Comparison of ENCODE assay signal across 24 cellular contexts in the genomic region with DNA sequence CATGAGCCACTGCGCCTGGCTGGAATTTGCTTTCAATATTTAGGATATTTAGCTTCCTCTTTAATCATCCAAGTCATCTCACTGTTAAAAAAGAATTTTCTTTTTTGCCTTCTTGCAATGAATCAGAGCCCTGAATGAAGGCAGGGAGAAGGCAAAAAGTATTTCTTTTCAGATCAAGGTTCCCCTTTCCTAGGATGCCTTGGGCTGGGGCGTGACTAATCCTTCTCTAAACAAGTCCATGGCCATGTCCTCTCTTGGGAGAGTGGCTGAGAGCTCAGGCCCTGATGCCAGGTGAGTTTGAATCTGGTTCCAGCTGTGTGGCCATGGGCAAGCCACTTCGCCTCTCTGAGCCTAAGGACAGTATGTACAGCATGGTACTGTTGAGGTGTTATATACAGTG.
DNase-seq lines count a peak whose midpoint lies in the region; ATAC-seq and TF ChIP-seq lines count a peak whose summit lies in the region.
"Had no signal": no experiment of that assay in that cellular context is flagged by ENCODE, and none has a peak within 500 bp of the region (broad histone marks: within the 10 kb centered on the region; RNA-seq: fewer than 3 reads in every experiment).

No MANE protein-coding gene starts in this region.

- CTCF ChIA-PET in MCF 10A (lab: Yijun Ruan, JAX): interaction anchor here (0.6 to 1.2 kb wide), 2 partner anchors 16 to 142 kb away, joined by 3 read pairs; no protein-coding TSS in a partner anchor

- no peak for ATAC-seq in lower lobe of right lung
- ATAC-seq in HG02885 (IDR thresholded peaks at IDR 0.05; ENCODE audit: poor library complexity, unreplicated experiment): no peak
- ATAC-seq: natural killer cell; stimulated activated naive CD8-positive, alpha-beta T cell treated with anti-CD3 and anti-CD28 coated beads, Interleukin-15, amount 100 ng/mL, for 72 hours; T-helper 17 cell had no signal

- intact Hi-C loops in MCF 10A (cut with micrococcal nuclease): loop anchor here (2.0 kb wide), 1 partner anchor 15 kb away; no protein-coding TSS in a partner anchor
- intact Hi-C loops in breast epithelium (cut with DNase I; ENCODE audit: low total_unique reads): no loop called here
- intact Hi-C loops in adrenal gland (cut with DNase I): no loop called here
- intact Hi-C loops in lower lobe of right lung (cut with DNase I): no loop called here
- intact Hi-C loops in stomach (cut with DNase I; ENCODE audit: low total_unique reads): no loop called here

- TF ChIP-seq CTCF in MCF 10A (IDR thresholded peaks at IDR 0.05; ENCODE audit: unreplicated experiment) (no peak), breast epithelium (IDR thresholded peaks at IDR 0.05) (no peak), adrenal gland (IDR thresholded peaks at IDR 0.05) (no peak), lower lobe of right lung (IDR thresholded peaks at IDR 0.05) (no peak), stomach (IDR thresholded peaks at IDR 0.05) (no peak)

- H3K36me3 Mint-ChIP-seq in MCF 10A (ENCODE audit: insufficient read depth, unreplicated experiment): peaks cover 6% of the 10 kb centered on the region
- H3K36me3 Mint-ChIP-seq: CD4-positive, alpha-beta memory T cell; natural killer cell; type B pancreatic cell had no signal

- H3K4me1 ChIP-seq in breast epithelium: no peaks in the 10 kb centered on the region
- H3K4me1 ChIP-seq in adrenal gland (replicated peaks in 1 of 2): peaks cover 30 to 44% of the 10 kb centered on the region in 2 donors
- peaks cover 32% of the 10 kb centered on the region for H3K4me1 ChIP-seq in lower lobe of right lung
- peaks cover 11 to 60% (median 38%) of the 10 kb centered on the region in 4 donors for H3K4me1 ChIP-seq in stomach
- H3K4me1 ChIP-seq: pancreas had no signal

- no peaks in the 10 kb centered on the region for H3K27me3 ChIP-seq in breast epithelium
- H3K27me3 ChIP-seq in adrenal gland: no peaks in the 10 kb centered on the region
- no peaks in the 10 kb centered on the region for H3K27me3 ChIP-seq in lower lobe of right lung (ENCODE audit: low read depth)
- no peaks in the 10 kb centered on the region for H3K27me3 ChIP-seq in stomach
- H3K27me3 ChIP-seq: pancreas had no signal

- H3K27me3 Mint-ChIP-seq in MCF 10A (ENCODE audit: insufficient read depth, unreplicated experiment): no peaks in the 10 kb centered on the region

- H3K9me3 ChIP-seq in breast epithelium (no peaks in the 10 kb centered on the region), adrenal gland (replicated peaks in 1 of 3) (no peaks in the 10 kb centered on the region), lower lobe of right lung (no peaks in the 10 kb centered on the region), stomach (no peaks in the 10 kb centered on the region)
- H3K9me3 ChIP-seq: pancreas, SK-N-SH had no signal

- H3K4me1 Mint-ChIP-seq in MCF 10A (ENCODE audit: insufficient read depth, unreplicated experiment): peaks cover 31% of the 10 kb centered on the region
- H3K4me1 Mint-ChIP-seq: CD4-positive, alpha-beta memory T cell; natural killer cell; stimulated activated naive CD8-positive, alpha-beta T cell treated with anti-CD3 and anti-CD28 coated beads, Interleukin-15, amount 100 ng/mL, for 72 hours had no signal

- TF ChIP-seq POLR2A in breast epithelium (IDR thresholded peaks at IDR 0.05) (no peak), adrenal gland (IDR thresholded peaks at IDR 0.05) (no peak), stomach (IDR thresholded peaks at IDR 0.05) (no peak)

- no peaks in the 10 kb centered on the region for H3K36me3 ChIP-seq in breast epithelium
- no peaks in the 10 kb centered on the region for H3K36me3 ChIP-seq in adrenal gland (replicated peaks in 1 of 2)
- H3K36me3 ChIP-seq in lower lobe of right lung: no peaks in the 10 kb centered on the region
- no peaks in the 10 kb centered on the region for H3K36me3 ChIP-seq in stomach
- H3K36me3 ChIP-seq: pancreas had no signal

- no TSS peak for BruUV-seq in MCF 10A (replicated peaks; lab: Mats Ljungman, UMichigan)

- DNase-seq in MCF 10A (ENCODE audit: unreplicated experiment) (peak; percentile 39), breast epithelium (ENCODE audit: low spot score in 2 of 2) (no peak), adrenal gland (peak in 5 of 7 donors; percentile 39 to 63 (median 57)), lower lobe of right lung (no peak), stomach (no peak), NCI-H526 treated with DMSO at 0.1 percent for 48 hours (lab: John Stamatoyannopoulos, UW) (no peak), mesenteric fat pad (ENCODE audit: low spot score) (no peak)
- DNase-seq: 8988T; activated naive CD4-positive, alpha-beta T cell treated with anti-CD3 and anti-CD28 coated beads for 36 hours; activated T-cell treated with anti-CD3 and anti-CD28 coated beads, Interleukin-2, amount 50 U/mL, for 48 hours; CD4-positive, alpha-beta memory T cell; cerebellar nuclear complex; H9; natural killer cell; NCI-H2081; NCI-H226; NCI-H774; RPMI8226; SK-N-SH; stimulated activated naive CD8-positive, alpha-beta T cell treated with anti-CD3 and anti-CD28 coated beads, Interleukin-15, amount 100 ng/mL, for 72 hours; T-helper 17 cell had no signal

- no peak for TF ChIP-seq EP300 in stomach (IDR thresholded peaks at IDR 0.05)

- H3K4me3 Mint-ChIP-seq in MCF 10A (ENCODE audit: unreplicated experiment): no peak overlapping the region
- H3K4me3 Mint-ChIP-seq: activated naive CD4-positive, alpha-beta T cell treated with anti-CD3 and anti-CD28 coated beads for 36 hours; CD4-positive, alpha-beta memory T cell; natural killer cell; stimulated activated naive CD8-positive, alpha-beta T cell treated with anti-CD3 and anti-CD28 coated beads, Interleukin-15, amount 100 ng/mL, for 72 hours; T-helper 17 cell had no signal

- H3K27ac ChIP-seq in breast epithelium: no peak overlapping the region
- peak overlapping the region; percentile 26 to 91 (median 56) for H3K27ac ChIP-seq in adrenal gland
- H3K27ac ChIP-seq in lower lobe of right lung: peak overlapping the region; percentile 41
- peak overlapping the region in 4 of 5 donors; percentile 37 to 82 (median 66) for H3K27ac ChIP-seq in stomach
- H3K27ac ChIP-seq: pancreas had no signal

- H3K4me3 ChIP-seq in breast epithelium (no peak overlapping the region), adrenal gland (no peak overlapping the region), lower lobe of right lung (no peak overlapping the region), stomach (no peak overlapping the region)
- H3K4me3 ChIP-seq: pancreas had no signal

- no peaks in the 10 kb centered on the region for H3K9me3 Mint-ChIP-seq in MCF 10A (ENCODE audit: unreplicated experiment)
- H3K9me3 Mint-ChIP-seq: activated naive CD4-positive, alpha-beta T cell treated with anti-CD3 and anti-CD28 coated beads for 36 hours; H9; natural killer cell; stimulated activated naive CD8-positive, alpha-beta T cell treated with anti-CD3 and anti-CD28 coated beads, Interleukin-15, amount 100 ng/mL, for 72 hours had no signal

- POLR2A ChIA-PET in MCF 10A (lab: Yijun Ruan, JAX): interaction anchor here (0.6 to 2.7 kb wide), 4 partner anchors 20 to 1323 kb away, joined by 3 to 12 read pairs (median 4); no protein-coding TSS in a partner anchor

- H3K27ac Mint-ChIP-seq in MCF 10A (ENCODE audit: low read depth, unreplicated experiment): no peak overlapping the region
- H3K27ac Mint-ChIP-seq: activated naive CD4-positive, alpha-beta T cell treated with anti-CD3 and anti-CD28 coated beads for 36 hours; CD4-positive, alpha-beta memory T cell; H9; natural killer cell; stimulated activated naive CD8-positive, alpha-beta T cell treated with anti-CD3 and anti-CD28 coated beads, Interleukin-15, amount 100 ng/mL, for 72 hours; T-helper 17 cell; type B pancreatic cell had no signal

- WGBS in adrenal gland, 4 donors: 46 to 67% (median 54%) methylated on average over 3 of the region's 3 CpGs
- WGBS in stomach, 5 donors: 55 to 92% (median 71%) methylated on average over 3 of the region's 3 CpGs

Comparison
In these comparisons a context has a peak if more than half of its experiments do, and no peak if none do; other contexts are left out.
1. DNase-seq: peak in MCF 10A (single experiment) and adrenal gland (5 of 7); none in breast epithelium (0 of 2), lower lobe of right lung (single experiment), stomach (single experiment), NCI-H526 treated with DMSO at 0.1 percent for 48 hours (single experiment) and mesenteric fat pad (single experiment).
2. H3K27ac ChIP-seq: peak in adrenal gland (5 of 5), lower lobe of right lung (single experiment) and stomach (4 of 5); none in breast epithelium (0 of 2).